ENCODE assay signal across 16 cellular contexts in genomic region chr6:69880570-69880969, GRCh38.
DNase-seq lines count a peak whose midpoint lies in the region; ATAC-seq and TF ChIP-seq lines count a peak whose summit lies in the region.
"Had no signal": no experiment of that assay in that cellular context is flagged by ENCODE, and none has a peak within 500 bp of the region (broad histone marks: within the 10 kb centered on the region; RNA-seq: fewer than 3 reads in every experiment).

No MANE protein-coding gene starts in this region.

- H4K20me1 ChIP-seq in SU-DHL-6 (ENCODE audit: low read depth, low read length) = no peaks in the 10 kb centered on the region

- H3K36me3 ChIP-seq in SU-DHL-6 (ENCODE audit: low read length) = no peaks in the 10 kb centered on the region
- H3K36me3 ChIP-seq: prostate gland had no signal

- peak overlapping the region; percentile 59 for H3K27ac ChIP-seq in SU-DHL-6 (ENCODE audit: low read depth, low read length)
- H3K27ac ChIP-seq: prostate gland had no signal

- no peak overlapping the region for H2AFZ ChIP-seq in SU-DHL-6 (ENCODE audit: low read depth, low read length, severe bottlenecking)

- no peaks in the 10 kb centered on the region for H3K9me3 ChIP-seq in SU-DHL-6 (ENCODE audit: insufficient read depth, low read length)
- H3K9me3 ChIP-seq: prostate gland had no signal

- no peaks in the 10 kb centered on the region for H3K9me2 ChIP-seq in SU-DHL-6 (replicated peaks; ENCODE audit: insufficient read depth, low read length)

- DNase-seq in GM12865 (ENCODE audit: low read depth) = peak; percentile 41
- DNase-seq in D341Med (ENCODE audit: low spot score) = no peak
- no peak for DNase-seq in NCI-H82 (lab: John Stamatoyannopoulos, UW)
- no peak for DNase-seq in NCI-H345 treated with DMSO at 0.1 percent for 48 hours (lab: John Stamatoyannopoulos, UW; ENCODE audit: unreplicated experiment)
- no peak for DNase-seq in NCI-H1930 (lab: John Stamatoyannopoulos, UW)
- DNase-seq: activated CD4-positive, CD25-positive, alpha-beta regulatory T cell treated with anti-CD3 and anti-CD28 coated beads, Interleukin-2, amount 50 U/mL, for 72 hours; activated naive CD4-positive, alpha-beta T cell; COR-L47; cortex of kidney; erythroblast; IMR-90; natural killer cell had no signal

- H3K27me3 ChIP-seq in SU-DHL-6 (ENCODE audit: low read length) = no peaks in the 10 kb centered on the region

- peak overlapping the region; percentile 27; the same call in 1 of the 2 replicates for H3K4me3 ChIP-seq in GM12865 (ENCODE audit: low read depth, low read length)
- no peak overlapping the region for H3K4me3 ChIP-seq in SU-DHL-6 (ENCODE audit: insufficient read depth, low read length, poor library complexity, severe bottlenecking)
- H3K4me3 ChIP-seq: prostate gland had no signal

- peak; percentile 18 for ATAC-seq in GM19468 (IDR thresholded peaks at IDR 0.05; ENCODE audit: extremely low read depth, unreplicated experiment)
- ATAC-seq in HG02885 (IDR thresholded peaks at IDR 0.05; ENCODE audit: poor library complexity, unreplicated experiment) = peak; percentile 31
- ATAC-seq: natural killer cell had no signal

- H3K9ac ChIP-seq in SU-DHL-6 (ENCODE audit: low read length) = peak overlapping the region; percentile 20; the same call in 1 of the 2 replicates

- H3K4me2 ChIP-seq in SU-DHL-6 (ENCODE audit: low read depth, low read length, poor library complexity, severe bottlenecking) = peak overlapping the region; percentile 76

- H3K79me2 ChIP-seq in SU-DHL-6 (ENCODE audit: insufficient read depth, low read length) = no peaks in the 10 kb centered on the region

- TF ChIP-seq CTCF in GM12865 (IDR thresholded peaks at IDR 0.05; ENCODE audit: insufficient read depth, low read depth, low read length, missing control alignments) = no peak
- TF ChIP-seq CTCF in SU-DHL-6 (IDR thresholded peaks at IDR 0.05; ENCODE audit: insufficient read depth, low read length, poor library complexity, severe bottlenecking) = no peak

- H3F3A ChIP-seq in SU-DHL-6 (ENCODE audit: insufficient read depth) = peaks cover 6% of the 10 kb centered on the region; the same call in 1 of the 2 replicates
